ENCODE assay signal across 10 cellular contexts in genomic region chr6:43992126-43992663, GRCh38.
"Had no signal": no experiment of that assay in that cellular context is flagged by ENCODE, and none has a peak within 500 bp of the region (broad histone marks: within the 10 kb centered on the region; RNA-seq: fewer than 3 reads in every experiment).

No MANE protein-coding gene starts in this region.

- H3K36me3 ChIP-seq: tibial artery had no signal

- H3K27ac ChIP-seq: dorsolateral prefrontal cortex, tibial artery had no signal

- H3K27me3 ChIP-seq: tibial artery had no signal

- DNase-seq: activated CD4-positive, alpha-beta T cell treated with anti-CD3 and anti-CD28 coated beads for 48 hours; activated CD8-positive, alpha-beta memory T cell treated with anti-CD3 and anti-CD28 coated beads for 24 hours; activated naive CD4-positive, alpha-beta T cell treated with anti-CD3 and anti-CD28 coated beads, Interleukin-2, amount 10 ng/mL, durations not matched to agents 7 days and 5 days; nephron progenitor cell; small intestine; T-cell; T1000 had no signal

- H3K9me3 ChIP-seq: tibial artery had no signal

- H3K4me3 ChIP-seq: dorsolateral prefrontal cortex, tibial artery had no signal

- FAIRE-seq: small intestine had no signal

- ATAC-seq: stimulated activated effector memory CD8-positive, alpha-beta T cell treated with anti-CD3 and anti-CD28 coated beads, Interleukin-12 subunit alpha, Interleukin-12 subunit beta, amount 100 ng/mL, for 72 hours; T-cell had no signal
